ENCODE assay signal across 15 cellular contexts in the genomic region with DNA sequence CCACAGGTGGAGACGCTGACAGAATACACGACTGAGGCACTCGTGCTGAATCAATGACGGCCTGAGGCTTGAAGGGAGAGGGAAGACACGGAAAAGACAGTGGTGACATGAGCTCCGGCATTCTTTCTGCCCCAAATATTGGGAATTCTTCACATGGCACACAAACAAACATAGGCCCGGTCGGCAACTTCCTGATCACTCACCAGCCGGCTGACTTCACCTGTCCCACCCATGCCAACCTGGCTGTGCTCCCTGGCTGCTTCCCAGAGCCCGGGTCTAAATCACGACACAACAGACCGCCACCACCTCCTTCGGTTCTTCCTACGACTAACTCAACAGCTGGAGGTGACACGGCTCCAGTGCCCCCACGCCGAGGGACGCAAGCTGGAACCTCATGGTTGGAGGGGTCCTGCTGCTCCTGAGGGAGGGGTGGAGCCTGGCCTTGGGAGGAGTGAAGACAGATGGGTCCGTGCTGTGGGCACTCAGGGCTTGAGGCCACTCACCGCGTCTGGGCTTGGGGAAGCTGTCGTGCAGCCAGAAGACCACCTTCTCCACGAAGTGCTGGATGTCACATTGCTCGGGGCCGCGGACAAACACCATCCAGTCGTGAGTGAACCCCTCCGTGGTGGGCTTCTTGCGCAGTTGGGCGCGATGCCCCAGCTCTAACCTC. TPM values are rescaled to one million over a fixed set of nuclear protein-coding genes. Genes with fewer than 3 reads are reported as not detected.
DNase-seq lines count a peak whose midpoint lies in the region; ATAC-seq, FAIRE-seq and TF ChIP-seq lines count a peak whose summit lies in the region.
"Had no signal": no experiment of that assay in that cellular context is flagged by ENCODE, and none has a peak within 500 bp of the region (broad histone marks: within the 10 kb centered on the region; RNA-seq: fewer than 3 reads in every experiment).

No MANE protein-coding gene starts in this region.

- H4K20me1 ChIP-seq in GM23338 (replicated peaks; ENCODE audit: insufficient read depth) (peaks cover 44% of the 10 kb centered on the region), astrocyte (ENCODE audit: insufficient read depth, low read length) (peaks cover 55% of the 10 kb centered on the region), HepG2 (ENCODE audit: insufficient read depth, low read length) (peaks cover 9% of the 10 kb centered on the region; the same call in 1 of the 2 replicates)

- POLR2A ChIA-PET in HepG2 (lab: Yijun Ruan, JAX) = no interaction called here

- in situ Hi-C loops in HepG2 (cut with HindIII; ENCODE audit: extremely low pct_ligation_motif_present, low pct_unique_long_range_greater_than_20kb) = no loop called here

- intact Hi-C loops in HepG2 (cut with micrococcal nuclease; ENCODE audit: unreplicated experiment) = no loop called here

- no peak for TF ChIP-seq EP300 in HepG2 (IDR thresholded peaks at IDR 0.05; ENCODE audit: low read depth in 2 of 2, low read length in 2 of 2)
- TF ChIP-seq EP300 in HepG2 (CRISPR knock-in tag; IDR thresholded peaks at IDR 0.05; ENCODE audit: borderline replicate concordance) = no peak

- WGBS in HepG2 (ENCODE audit: low lambda C conversion rate) = 93% methylated on average over 22 of the region's 31 CpGs

- H3K36me3 ChIP-seq in GM23338 (ENCODE audit: insufficient read depth) (peaks cover 9% of the 10 kb centered on the region; the same call in 1 of the 2 replicates), astrocyte (ENCODE audit: insufficient read depth, low read length) (peaks cover 2% of the 10 kb centered on the region), HepG2 (replicated peaks in 1 of 2; ENCODE audit: control insufficient read depth in 1 of 2, insufficient read depth in 2 of 2, low read length in 2 of 2) (peaks cover 17 to 42% of the 10 kb centered on the region in 2 experiments), rectal smooth muscle tissue (ENCODE audit: control insufficient read depth, insufficient read depth, low read length) (peaks cover 9% of the 10 kb centered on the region)

- no peak for TF ChIP-seq POLR2A in HepG2 (IDR thresholded peaks at IDR 0.05; ENCODE audit: insufficient read depth in 1 of 2, low read depth in 2 of 2, low read length in 2 of 2)

- TF ChIP-seq CTCF in GM23338 (conservative IDR thresholded peaks at IDR 0.05; ENCODE audit: low read depth in 2 of 2) (no peak), astrocyte (IDR thresholded peaks at IDR 0.05; ENCODE audit: insufficient read depth, low read depth, low read length) (no peak), HepG2 (CRISPR knock-in tag; IDR thresholded peaks at IDR 0.05) (no peak)

- H3K4me2 ChIP-seq in GM23338 = no peak overlapping the region
- peak overlapping the region; percentile 82 for H3K4me2 ChIP-seq in astrocyte (ENCODE audit: low read length)
- H3K4me2 ChIP-seq in HepG2 (ENCODE audit: low read depth, low read length) = no peak overlapping the region

- H3K4me3 ChIP-seq in GM23338 = no peak overlapping the region
- H3K4me3 ChIP-seq in astrocyte (ENCODE audit: insufficient read depth, low read depth, low read length) = no peak overlapping the region
- H3K4me3 ChIP-seq in HepG2 (replicated peaks in 1 of 3; ENCODE audit: insufficient read depth in 1 of 3, low read depth in 2 of 3, low read length in 3 of 3) = no peak overlapping the region
- no peak overlapping the region for H3K4me3 ChIP-seq in rectal smooth muscle tissue (ENCODE audit: low read length)

- no peaks in the 10 kb centered on the region for H3K27me3 ChIP-seq in GM23338 (ENCODE audit: insufficient read depth)
- no peaks in the 10 kb centered on the region for H3K27me3 ChIP-seq in astrocyte (ENCODE audit: insufficient read depth, low read length)
- H3K27me3 ChIP-seq in HepG2 (ENCODE audit: control insufficient read depth in 1 of 2, insufficient read depth in 2 of 2, low read length in 2 of 2) = no peaks in the 10 kb centered on the region
- no peaks in the 10 kb centered on the region for H3K27me3 ChIP-seq in rectal smooth muscle tissue (ENCODE audit: control insufficient read depth, insufficient read depth, low read length)
- H3K27me3 ChIP-seq: adrenal gland had no signal

- no peaks in the 10 kb centered on the region for H3K9me2 ChIP-seq in GM23338 (ENCODE audit: insufficient read depth)

- H3K4me1 ChIP-seq in GM23338 (ENCODE audit: insufficient read depth) (peaks cover 40% of the 10 kb centered on the region), astrocyte (ENCODE audit: insufficient read depth, low read length) (peaks cover 45% of the 10 kb centered on the region), HepG2 (ENCODE audit: insufficient read depth, low read length) (peaks cover 64% of the 10 kb centered on the region), rectal smooth muscle tissue (ENCODE audit: control insufficient read depth, insufficient read depth, low read length) (peaks cover 42% of the 10 kb centered on the region)

- H3K36me3 Mint-ChIP-seq in GM23338 (ENCODE audit: low read depth) = peaks cover 33% of the 10 kb centered on the region
- peaks cover 17% of the 10 kb centered on the region for H3K36me3 Mint-ChIP-seq in astrocyte (ENCODE audit: low read depth, unreplicated experiment)

- H3F3A ChIP-seq in GM23338 (replicated peaks; ENCODE audit: low read depth) = 0 out of 2 replicates have a peak, but pooled peaks cover 3% of the 10 kb centered on the region

- H3K27ac Mint-ChIP-seq in GM23338 (peak overlapping the region; percentile 64; the same call in 1 of the 2 replicates), astrocyte (ENCODE audit: unreplicated experiment) (no peak overlapping the region)
- H3K27ac Mint-ChIP-seq: stimulated activated naive CD8-positive, alpha-beta T cell treated with anti-CD3 and anti-CD28 coated beads, Interleukin-15, Interleukin-2, amounts not matched to agents 100 ng/mL and 50 ng/mL, for 24 hours had no signal

- DNase-seq in GM23338 (ENCODE audit: low spot score) (no peak), astrocyte (ENCODE audit: low read depth) (no peak), HepG2 (ENCODE audit: low spot score) (no peak), HTR-8/SVneo (ENCODE audit: insufficient read length, low spot score) (no peak), MV-4-11 (lab: John Stamatoyannopoulos, UW) (no peak)
- DNase-seq: COR-L47; foreskin melanocyte; naive thymus-derived CD4-positive, alpha-beta T cell; NCI-H1694 treated with DMSO at 0.1 percent for 48 hours; NCI-H446 had no signal

- H3K9me3 Mint-ChIP-seq in GM23338 (no peaks in the 10 kb centered on the region), astrocyte (ENCODE audit: unreplicated experiment) (peaks cover 2% of the 10 kb centered on the region)
- H3K9me3 Mint-ChIP-seq: naive thymus-derived CD4-positive, alpha-beta T cell; stimulated activated naive CD8-positive, alpha-beta T cell treated with anti-CD3 and anti-CD28 coated beads, Interleukin-15, Interleukin-2, amounts not matched to agents 100 ng/mL and 50 ng/mL, for 24 hours had no signal

- CTCF ChIA-PET in HepG2 (lab: Yijun Ruan, JAX; ENCODE audit: low intra/inter-chr PET ratio, low total read pairs) = no interaction called here

- BruUV-seq in HepG2 (replicated peaks; lab: Mats Ljungman, UMichigan) = no TSS peak

- H3K79me2 ChIP-seq in GM23338 (replicated peaks; ENCODE audit: insufficient read depth) = peaks cover 94% of the 10 kb centered on the region
- H3K79me2 ChIP-seq in astrocyte (ENCODE audit: insufficient read depth, low read length) = peaks cover 92% of the 10 kb centered on the region
- H3K79me2 ChIP-seq in HepG2 (ENCODE audit: insufficient read depth, low read length) = peaks cover 52% of the 10 kb centered on the region

- FAIRE-seq in astrocyte (lab: Jason Lieb, UNC) (no peak), HepG2 (lab: Jason Lieb, UNC) (no peak), HTR-8/SVneo (lab: Jason Lieb, UNC) (no peak)

- ATAC-seq in GM23338 = no peak
- ATAC-seq in HepG2 = no peak
- no peak for ATAC-seq in HG03025 (IDR thresholded peaks at IDR 0.05; ENCODE audit: low FRiP score, unreplicated experiment)
- no peak for ATAC-seq in HG02610 (IDR thresholded peaks at IDR 0.05; ENCODE audit: unreplicated experiment)
- ATAC-seq: naive thymus-derived CD4-positive, alpha-beta T cell had no signal

- no peak overlapping the region for H3K9ac ChIP-seq in astrocyte (ENCODE audit: low read length)
- no peak overlapping the region for H3K9ac ChIP-seq in HepG2 (ENCODE audit: insufficient read depth, low read depth, low read length)
- no peak overlapping the region for H3K9ac ChIP-seq in rectal smooth muscle tissue (ENCODE audit: low read length)

- no peak overlapping the region for H2AFZ ChIP-seq in GM23338
- no peak overlapping the region for H2AFZ ChIP-seq in astrocyte (ENCODE audit: low read depth, low read length)
- no peak overlapping the region for H2AFZ ChIP-seq in HepG2 (ENCODE audit: low read length)

- peaks cover 8% of the 10 kb centered on the region for H3K27me3 Mint-ChIP-seq in GM23338 (ENCODE audit: insufficient read depth, low read depth, poor library complexity)
- H3K27me3 Mint-ChIP-seq in astrocyte (ENCODE audit: low read depth, unreplicated experiment) = no peaks in the 10 kb centered on the region
- H3K27me3 Mint-ChIP-seq: naive thymus-derived CD4-positive, alpha-beta T cell; stimulated activated naive CD8-positive, alpha-beta T cell treated with anti-CD3 and anti-CD28 coated beads, Interleukin-15, Interleukin-2, amounts not matched to agents 100 ng/mL and 50 ng/mL, for 24 hours had no signal

- TF ChIP-seq RAD21 in HepG2 (CRISPR knock-in tag; IDR thresholded peaks at IDR 0.05) = no peak

- H3K27ac ChIP-seq in GM23338 (ENCODE audit: low read depth) (no peak overlapping the region), astrocyte (ENCODE audit: low read depth, low read length) (no peak overlapping the region), HepG2 (ENCODE audit: extremely low read length, insufficient read depth, low read length) (no peak overlapping the region), rectal smooth muscle tissue (ENCODE audit: low read depth, low read length) (peak overlapping the region; percentile 69)

- no peak overlapping the region for H3K4me3 Mint-ChIP-seq in GM23338
- H3K4me3 Mint-ChIP-seq in astrocyte (ENCODE audit: unreplicated experiment) = no peak overlapping the region
- H3K4me3 Mint-ChIP-seq: naive thymus-derived CD4-positive, alpha-beta T cell; stimulated activated naive CD8-positive, alpha-beta T cell treated with anti-CD3 and anti-CD28 coated beads, Interleukin-15, Interleukin-2, amounts not matched to agents 100 ng/mL and 50 ng/mL, for 24 hours had no signal

- H3K4me1 Mint-ChIP-seq in GM23338 (peaks cover 47% of the 10 kb centered on the region), astrocyte (ENCODE audit: low read depth, unreplicated experiment) (peaks cover 15% of the 10 kb centered on the region)

- H3K9me3 ChIP-seq in astrocyte (ENCODE audit: insufficient read depth, low read depth, low read length) = no peaks in the 10 kb centered on the region
- H3K9me3 ChIP-seq in HepG2 (ENCODE audit: low read length) = no peaks in the 10 kb centered on the region
- H3K9me3 ChIP-seq: adrenal gland had no signal

RNA-seq across cellular contexts. Expression of gene MLLT1, which starts 9.6 kb away (rescaled TPM):
- 15.4 and 23.4 TPM in 2 replicates for total RNA-seq in GM23338 (2014; rRNA removed; shearing (Covaris generic))
- 17.8 and 19.9 TPM in 2 replicates for polyA plus RNA-seq in GM23338 (2016; fragmentation: Nextera tagmentation; extraction: Ambion mirVana)
- 41.6 and 46.0 TPM in 2 replicates for total RNA-seq in astrocyte
- 11.6 and 12.2 TPM in 2 replicates for total RNA-seq in HepG2 (2016; rRNA removed; fragmentation: Illumina TruSeq; extraction: Trizol)
- total RNA-seq in HepG2 (2016; cell fraction: cytosol; rRNA removed; fragmentation: Illumina TruSeq; extraction: Trizol; ENCODE audit: low read depth) = 8.6 and 9.6 TPM in 2 replicates
- 9.5 and 12.5 TPM in 2 replicates for total RNA-seq in HepG2 (2016; cell fraction: insoluble cytoplasmic fraction; rRNA removed; fragmentation: Illumina TruSeq; extraction: Trizol)
- total RNA-seq in HepG2 (2016; cell fraction: membrane; rRNA removed; fragmentation: Illumina TruSeq; extraction: Trizol) = 12.7 and 15.3 TPM in 2 replicates
- 8.8 and 10.0 TPM in 2 replicates for total RNA-seq in HepG2 (2016; cell fraction: nucleus; rRNA removed; fragmentation: Illumina TruSeq; extraction: Trizol)
- polyA plus RNA-seq in HepG2 (2011; rRNA removed) = 11.7 and 12.7 TPM in 2 replicates
- polyA plus RNA-seq in HepG2 (2011; cell fraction: cytosol; rRNA removed) = 7.4 and 11.8 TPM in 2 replicates
- polyA plus RNA-seq in HepG2 (2011; cell fraction: nucleus; rRNA removed) = 27.2 and 40.6 TPM in 2 replicates
- polyA plus RNA-seq in HepG2 (2012) = 11.3 and 13.5 TPM in 2 replicates
- polyA plus RNA-seq in HepG2 (2016; cell fraction: cytosol; fragmentation: Illumina TruSeq; extraction: Trizol; ENCODE audit: low read depth) = 4.7 and 6.0 TPM in 2 replicates
- polyA plus RNA-seq in HepG2 (2016; cell fraction: insoluble cytoplasmic fraction; fragmentation: Illumina TruSeq; extraction: Trizol; ENCODE audit: low read depth) = 21.6 and 27.3 TPM in 2 replicates
- 15.1 and 15.5 TPM in 2 replicates for polyA plus RNA-seq in HepG2 (2016; cell fraction: membrane; fragmentation: Illumina TruSeq; extraction: Trizol; ENCODE audit: low read depth)
- polyA plus RNA-seq in HepG2 (2016; cell fraction: nucleus; fragmentation: Illumina TruSeq; extraction: Trizol; ENCODE audit: insufficient read depth, low read depth) = 29.9 and 38.7 TPM in 2 replicates
- polyA minus RNA-seq in HepG2 (2011; rRNA and poly(A)+ RNA removed; ENCODE audit: low replicate concordance) = 22.8 and 26.1 TPM in 2 replicates
- 20.7 and 22.7 TPM in 2 replicates for polyA minus RNA-seq in HepG2 (2011; cell fraction: cytosol; rRNA and poly(A)+ RNA removed)
- 5.4 and 5.6 TPM in 2 replicates for polyA minus RNA-seq in HepG2 (2011; cell fraction: nucleus; rRNA and poly(A)+ RNA removed)
